20 cellular contexts compared by ENCODE assay signal in the genomic region with DNA sequence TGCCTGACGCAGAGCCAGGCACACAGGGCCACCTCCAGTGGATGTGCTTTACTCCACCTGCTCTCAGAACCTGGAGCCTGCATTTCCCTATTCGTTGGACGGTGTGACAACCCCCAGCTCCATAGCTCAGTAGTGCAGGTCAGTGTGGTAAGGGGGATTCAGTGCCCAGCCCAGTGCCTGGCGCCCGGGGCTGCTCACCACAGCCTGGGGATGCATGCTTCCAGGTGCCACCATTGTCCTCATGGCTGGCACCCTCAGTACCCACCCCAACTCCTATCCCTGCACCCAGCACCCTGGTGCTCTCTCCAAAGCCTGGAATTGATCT. TPM values are rescaled to one million over a fixed set of nuclear protein-coding genes. Genes with fewer than 3 reads are reported as not detected.
A peak's percentile ranks its signal among the peaks of the same experiment; 100 is the strongest.
DNase-seq lines count a peak whose midpoint lies in the region; ATAC-seq and TF ChIP-seq lines count a peak whose summit lies in the region.
"Had no signal": no experiment of that assay in that cellular context is flagged by ENCODE, and none has a peak within 500 bp of the region (broad histone marks: within the 10 kb centered on the region; RNA-seq: fewer than 3 reads in every experiment).

No MANE protein-coding gene starts in this region.

- H3K36me3 ChIP-seq in adipocyte (ENCODE audit: control insufficient read depth, insufficient read depth, low read length, severe bottlenecking) (no peaks in the 10 kb centered on the region), sigmoid colon (no peaks in the 10 kb centered on the region)
- H3K36me3 ChIP-seq: left ventricle myocardium inferior, neutrophil, SJCRH30, upper lobe of left lung had no signal

- H3K4me1 ChIP-seq in adipocyte (ENCODE audit: control insufficient read depth, insufficient read depth, low read length) = peaks cover 39% of the 10 kb centered on the region
- no peaks in the 10 kb centered on the region for H3K4me1 ChIP-seq in sigmoid colon
- H3K4me1 ChIP-seq: body of pancreas, left ventricle myocardium inferior, SJCRH30, upper lobe of left lung had no signal

- intact Hi-C loops in sigmoid colon (cut with DNase I) = no loop called here

- TF ChIP-seq POLR2A in sigmoid colon (IDR thresholded peaks at IDR 0.05) = no peak

- POLR2A ChIA-PET in AG04449 (lab: Yijun Ruan, JAX) = interaction anchor here (0.9 kb wide), 1 partner anchor 26 kb away, joined by 3 read pairs; no protein-coding TSS in a partner anchor

- no peak for TF ChIP-seq EP300 in sigmoid colon (IDR thresholded peaks at IDR 0.05)

- CTCF ChIA-PET in AG04449 (lab: Yijun Ruan, JAX) = interaction anchor here (1.1 to 2.2 kb wide), 2 partner anchors 28 to 34 kb away, joined by 3 to 5 read pairs; no protein-coding TSS in a partner anchor

- DNase-seq in AG04449 (ENCODE audit: low read depth, low spot score) = no peak
- no peak for DNase-seq in adipocyte (ENCODE audit: low read depth)
- peak; percentile 22 for DNase-seq in islet precursor cell
- DNase-seq in sigmoid colon = peak; percentile 35
- no peak for DNase-seq in activated CD8-positive, alpha-beta memory T cell treated with anti-CD3 and anti-CD28 coated beads, Interleukin-2, amount 50 U/mL, for 48 hours
- DNase-seq in COR-L47 (lab: John Stamatoyannopoulos, UW) = no peak
- DNase-seq: ACHN; activated CD4-positive, alpha-beta T cell treated with anti-CD3 and anti-CD28 coated beads, Interleukin-2, amount 10 ng/mL, durations not matched to agents 24 days and 14 days; activated naive CD8-positive, alpha-beta T cell treated with anti-CD3 and anti-CD28 coated beads, Interleukin-2, amount 10 ng/mL, durations not matched to agents 7 days and 5 days; C1 segment of cervical spinal cord; KG1; left ventricle myocardium inferior; NCI-H2171; NCI-H524 treated with DMSO at 0.1 percent for 48 hours; SJCRH30 had no signal

- H3K9ac ChIP-seq in adipocyte (ENCODE audit: low read length) = peak overlapping the region; percentile 64

- no peak overlapping the region for H3K27ac ChIP-seq in sigmoid colon
- H3K27ac ChIP-seq: body of pancreas, left ventricle myocardium inferior, neutrophil, SJCRH30, upper lobe of left lung had no signal

- 81 to 92% methylated on average over 5 of the region's 5 CpGs for WGBS in sigmoid colon, 2 donors

- peak overlapping the region; percentile 29 for H3K4me3 ChIP-seq in AG04449 (ENCODE audit: low read depth, low read length)
- peak overlapping the region; percentile 43 for H3K4me3 ChIP-seq in adipocyte (ENCODE audit: low read length)
- no peak overlapping the region for H3K4me3 ChIP-seq in sigmoid colon
- H3K4me3 ChIP-seq: body of pancreas, left ventricle myocardium inferior, SJCRH30, upper lobe of left lung had no signal

- H3K27me3 ChIP-seq in adipocyte (replicated peaks; ENCODE audit: control insufficient read depth, insufficient read depth, low read length) (no peaks in the 10 kb centered on the region), sigmoid colon (no peaks in the 10 kb centered on the region)
- H3K27me3 ChIP-seq: body of pancreas, neutrophil, upper lobe of left lung had no signal

- TF ChIP-seq CTCF in AG04449 (IDR thresholded peaks at IDR 0.05; ENCODE audit: insufficient read depth, low read length, missing control alignments) (no peak), sigmoid colon (IDR thresholded peaks at IDR 0.05) (no peak)

- H3K9me3 ChIP-seq in adipocyte (ENCODE audit: control insufficient read depth, low read length) (peaks cover 2% of the 10 kb centered on the region), sigmoid colon (no peaks in the 10 kb centered on the region)
- H3K9me3 ChIP-seq: body of pancreas, left ventricle myocardium inferior, neutrophil, SJCRH30, upper lobe of left lung had no signal

- no peak for ATAC-seq in HG03442 (IDR thresholded peaks at IDR 0.05; ENCODE audit: unreplicated experiment)
- ATAC-seq in HG02840 (IDR thresholded peaks at IDR 0.05; ENCODE audit: low FRiP score, unreplicated experiment) = no peak

RNA-seq across cellular contexts. Expression of a gene that starts 32.8 kb away (rescaled TPM):
- total RNA-seq in sigmoid colon = 10 to 100 TPM in 3 of 4 donors, 1 to 10 TPM in 1; 9.2 to 33.2 (median 14.6) TPM
- 1 to 10 TPM in 2 of 3 donors, under 1 TPM in 1; 0.69 to 5.9 (median 1.2) TPM for polyA plus RNA-seq in sigmoid colon
- total RNA-seq: activated CD4-positive, alpha-beta T cell treated with anti-CD3 and anti-CD28 coated beads, Interleukin-2, amount 10 ng/mL, durations not matched to agents 24 days and 14 days; activated naive CD8-positive, alpha-beta T cell treated with anti-CD3 and anti-CD28 coated beads, Interleukin-2, amount 10 ng/mL, durations not matched to agents 7 days and 5 days; SJCRH30 had no signal

Comparison
In these comparisons a context has a peak if more than half of its experiments do, and no peak if none do; other contexts are left out.
1. DNase-seq: peak in islet precursor cell (single experiment) and sigmoid colon (single experiment); none in AG04449 (single experiment), adipocyte (single experiment), activated CD8-positive, alpha-beta memory T cell treated with anti-CD3 and anti-CD28 coated beads, Interleukin-2, amount 50 U/mL, for 48 hours (single experiment) and COR-L47 (single experiment).
2. H3K4me3 ChIP-seq: peak in AG04449 (single experiment) and adipocyte (single experiment); none in sigmoid colon (0 of 4).